ENCODE assay signal across 34 cellular contexts in the genomic region with DNA sequence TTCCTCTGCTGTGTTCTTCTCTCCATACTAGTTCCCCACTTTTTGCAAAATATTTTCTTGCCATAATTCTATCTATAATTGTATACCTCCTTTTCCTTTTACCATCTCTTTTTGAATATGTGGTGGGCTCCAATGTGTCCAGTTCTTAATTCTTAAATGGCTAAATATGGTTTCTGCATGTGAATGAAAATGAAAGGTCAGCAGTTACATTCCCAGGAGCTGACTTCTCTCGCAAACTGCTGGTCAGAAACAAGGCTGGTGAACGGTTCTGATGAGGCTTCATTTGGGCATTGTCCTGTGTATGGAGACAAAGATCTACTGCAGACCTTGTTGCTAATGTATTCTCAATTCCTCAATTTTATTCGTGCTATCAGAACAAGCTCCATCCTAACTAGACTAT.
"Had no signal": no experiment of that assay in that cellular context is flagged by ENCODE, and none has a peak within 500 bp of the region (broad histone marks: within the 10 kb centered on the region; RNA-seq: fewer than 3 reads in every experiment).

No MANE protein-coding gene starts in this region.

- H3K9me3 ChIP-seq: adrenal gland, body of pancreas, breast epithelium had no signal

- H3K4me3 ChIP-seq: adrenal gland, body of pancreas, breast epithelium had no signal

- H3K27ac ChIP-seq: adrenal gland, body of pancreas, brain microvascular endothelial cell, breast epithelium, VCaP had no signal

- ATAC-seq: activated CD8-positive, alpha-beta T cell treated with anti-CD3 and anti-CD28 coated beads for 36 hours; activated naive CD4-positive, alpha-beta T cell treated with anti-CD3 and anti-CD28 coated beads, Interleukin-2, amount 50 U/mL, for 72 hours; activated T-cell treated with anti-CD3 and anti-CD28 coated beads, Interleukin-2, amount 50 U/mL, for 4 hours; activated T-cell treated with anti-CD3 and anti-CD28 coated beads, Interleukin-2, amount 50 U/mL, for 72 hours; activated T-helper 17 cell treated with anti-CD3 and anti-CD28 coated beads, Interleukin-2, amount 50 U/mL, for 72 hours; body of pancreas had no signal

- H3K4me1 ChIP-seq: body of pancreas, breast epithelium had no signal

- DNase-seq: activated B cell treated with CpG ODN at 0.5 μM for 24 hours; activated CD4-positive, alpha-beta memory T cell treated with anti-CD3 and anti-CD28 coated beads for 36 hours; activated CD4-positive, alpha-beta T cell treated with anti-CD3 and anti-CD28 coated beads for 4 hours; activated CD4-positive, alpha-beta T cell treated with anti-CD3 and anti-CD28 coated beads, Interleukin-2, amount 10 ng/mL, durations not matched to agents 24 days and 14 days; activated CD4-positive, alpha-beta T cell treated with anti-CD3 and anti-CD28 coated beads, Interleukin-2, amount 50 U/mL, for 1 hour; activated CD4-positive, alpha-beta T cell treated with anti-CD3 and anti-CD28 coated beads, Interleukin-2, amount 50 U/mL, for 4 hours; activated CD4-positive, CD25-positive, alpha-beta regulatory T cell treated with anti-CD3 and anti-CD28 coated beads, Interleukin-2, amount 50 U/mL, for 72 hours; activated CD8-positive, alpha-beta memory T cell treated with anti-CD3 and anti-CD28 coated beads, Interleukin-2, amount 50 U/mL, for 4 hours; activated CD8-positive, alpha-beta T cell treated with anti-CD3 and anti-CD28 coated beads for 36 hours; activated effector memory CD4-positive, alpha-beta T cell treated with anti-CD3 and anti-CD28 coated beads, Interleukin-2, amount 50 U/mL, for 16 hours; activated gamma-delta T cell treated with Interleukin-2 at 50 U/mL for 16 hours; activated naive CD4-positive, alpha-beta T cell; activated naive CD4-positive, alpha-beta T cell treated with anti-CD3 and anti-CD28 coated beads for 36 hours; activated naive CD4-positive, alpha-beta T cell treated with anti-CD3 and anti-CD28 coated beads, Interleukin-2, amount 50 U/mL, for 16 hours; activated naive CD8-positive, alpha-beta T cell treated with anti-CD3 and anti-CD28 coated beads for 36 hours; activated T-cell treated with anti-CD3 and anti-CD28 coated beads for 4 hours; activated T-cell treated with anti-CD3 and anti-CD28 coated beads, Interleukin-2, amount 50 U/mL, for 1 hour; activated T-cell treated with anti-CD3 and anti-CD28 coated beads, Interleukin-2, amount 50 U/mL, for 4 hours; activated T-cell treated with anti-CD3 and anti-CD28 coated beads, Interleukin-2, amount 50 U/mL, for 72 hours; adrenal gland; amniotic stem cell; aorta; body of pancreas; brain microvascular endothelial cell; central memory CD4-positive, alpha-beta T cell; T-helper 1 cell; T-helper 2 cell; T-helper 9 cell had no signal

- FAIRE-seq: astrocyte, TTC549 had no signal

- H3K36me3 ChIP-seq: adrenal gland, brain microvascular endothelial cell, breast epithelium had no signal

- H3K27me3 ChIP-seq: adrenal gland, body of pancreas, brain microvascular endothelial cell, breast epithelium had no signal
